ENCODE assay signal across 8 cellular contexts in genomic region chr15:34514251-34514760, GRCh38.
DNase-seq lines count a peak whose midpoint lies in the region; ATAC-seq and TF ChIP-seq lines count a peak whose summit lies in the region.

No MANE protein-coding gene starts in this region.

- no peaks in the 10 kb centered on the region for H3K36me3 Mint-ChIP-seq in activated CD8-positive, alpha-beta T cell treated with anti-CD3 and anti-CD28 coated beads, Interleukin-2, amount 10 ng/mL, durations not matched to agents 7 days and 5 days (ENCODE audit: low read depth)
- no peaks in the 10 kb centered on the region for H3K36me3 Mint-ChIP-seq in neural crest cell (ENCODE audit: low read depth)

- H3K27ac Mint-ChIP-seq in activated CD8-positive, alpha-beta T cell treated with anti-CD3 and anti-CD28 coated beads, Interleukin-2, amount 10 ng/mL, durations not matched to agents 7 days and 5 days, result no peak overlapping the region
- H3K27ac Mint-ChIP-seq in neural crest cell (ENCODE audit: unreplicated experiment), result no peak overlapping the region

- ATAC-seq in activated CD4-positive, CD25-positive, alpha-beta regulatory T cell treated with anti-CD3 and anti-CD28 coated beads, Interleukin-2, amount 50 U/mL, for 24 hours, result peak; percentile 49
- ATAC-seq in HG03045 (IDR thresholded peaks at IDR 0.05; ENCODE audit: unreplicated experiment), result peak; percentile 71
- peak; percentile 83 for ATAC-seq in activated CD8-positive, alpha-beta T cell treated with anti-CD3 and anti-CD28 coated beads, Interleukin-2, amount 10 ng/mL, durations not matched to agents 7 days and 5 days
- no peak for ATAC-seq in HG03520 (IDR thresholded peaks at IDR 0.05; ENCODE audit: unreplicated experiment)

- CTCF ChIA-PET in activated CD8-positive, alpha-beta T cell treated with anti-CD3 and anti-CD28 coated beads, Interleukin-2, amount 10 ng/mL, durations not matched to agents 7 days and 5 days (lab: Charles Lee), result interaction anchor here (1.0 to 2.8 kb wide), 3 partner anchors 22 to 147 kb away, joined by 3 to 14 read pairs (median 3); partner anchors contain the start of gene LPCAT4

- H3K27me3 Mint-ChIP-seq in activated CD8-positive, alpha-beta T cell treated with anti-CD3 and anti-CD28 coated beads, Interleukin-2, amount 10 ng/mL, durations not matched to agents 7 days and 5 days (ENCODE audit: low read depth), result peaks cover 56% of the 10 kb centered on the region
- H3K27me3 Mint-ChIP-seq in neural crest cell (ENCODE audit: low read depth), result peaks cover 86% of the 10 kb centered on the region

- no peak for DNase-seq in activated CD4-positive, CD25-positive, alpha-beta regulatory T cell treated with anti-CD3 and anti-CD28 coated beads, Interleukin-2, amount 50 U/mL, for 72 hours
- DNase-seq in activated CD8-positive, alpha-beta T cell treated with anti-CD3 and anti-CD28 coated beads, Interleukin-2, amount 10 ng/mL, durations not matched to agents 7 days and 5 days, result peak; percentile 39
- DNase-seq in fibroblast of the aortic adventitia (ENCODE audit: low read depth) (peak; percentile 21), neural crest cell (ENCODE audit: low read depth, low spot score) (no peak)
- DNase-seq in NK-92 treated with Interleukin-12 subunit alpha and Interleukin-12 subunit beta, amount 100 ng/mL, for 24 hours (lab: John Stamatoyannopoulos, UW), result no peak

- peak overlapping the region; percentile 78 for H3K4me3 Mint-ChIP-seq in activated CD8-positive, alpha-beta T cell treated with anti-CD3 and anti-CD28 coated beads, Interleukin-2, amount 10 ng/mL, durations not matched to agents 7 days and 5 days
- H3K4me3 Mint-ChIP-seq in neural crest cell, result peak overlapping the region; percentile 79

- H3K4me3 ChIP-seq in fibroblast of the aortic adventitia (ENCODE audit: low read depth, low read length), result peak overlapping the region; percentile 64

- H3K9me3 Mint-ChIP-seq in activated CD8-positive, alpha-beta T cell treated with anti-CD3 and anti-CD28 coated beads, Interleukin-2, amount 10 ng/mL, durations not matched to agents 7 days and 5 days (ENCODE audit: insufficient read depth), result no peaks in the 10 kb centered on the region
- H3K9me3 Mint-ChIP-seq in neural crest cell, result no peaks in the 10 kb centered on the region

- TF ChIP-seq CTCF in fibroblast of the aortic adventitia (IDR thresholded peaks at IDR 0.05; ENCODE audit: insufficient read depth, low read length) (no peak), neural crest cell (conservative IDR thresholded peaks at IDR 0.05) (no peak)

- POLR2A ChIA-PET in activated CD8-positive, alpha-beta T cell treated with anti-CD3 and anti-CD28 coated beads, Interleukin-2, amount 10 ng/mL, durations not matched to agents 7 days and 5 days (lab: Charles Lee), result no interaction called here

- H3K4me1 Mint-ChIP-seq in activated CD8-positive, alpha-beta T cell treated with anti-CD3 and anti-CD28 coated beads, Interleukin-2, amount 10 ng/mL, durations not matched to agents 7 days and 5 days (ENCODE audit: low read depth), result peaks cover 24% of the 10 kb centered on the region
- peaks cover 4% of the 10 kb centered on the region for H3K4me1 Mint-ChIP-seq in neural crest cell

Comparison
In these comparisons a context has a peak if more than half of its experiments do, and no peak if none do; other contexts are left out.
1. DNase-seq: peak in activated CD8-positive, alpha-beta T cell treated with anti-CD3 and anti-CD28 coated beads, Interleukin-2, amount 10 ng/mL, durations not matched to agents 7 days and 5 days (single experiment) and fibroblast of the aortic adventitia (single experiment); none in activated CD4-positive, CD25-positive, alpha-beta regulatory T cell treated with anti-CD3 and anti-CD28 coated beads, Interleukin-2, amount 50 U/mL, for 72 hours (single experiment), neural crest cell (single experiment) and NK-92 treated with Interleukin-12 subunit alpha and Interleukin-12 subunit beta, amount 100 ng/mL, for 24 hours (single experiment).